Comparison of ENCODE assay signal across 1 cellular context in the genomic region with DNA sequence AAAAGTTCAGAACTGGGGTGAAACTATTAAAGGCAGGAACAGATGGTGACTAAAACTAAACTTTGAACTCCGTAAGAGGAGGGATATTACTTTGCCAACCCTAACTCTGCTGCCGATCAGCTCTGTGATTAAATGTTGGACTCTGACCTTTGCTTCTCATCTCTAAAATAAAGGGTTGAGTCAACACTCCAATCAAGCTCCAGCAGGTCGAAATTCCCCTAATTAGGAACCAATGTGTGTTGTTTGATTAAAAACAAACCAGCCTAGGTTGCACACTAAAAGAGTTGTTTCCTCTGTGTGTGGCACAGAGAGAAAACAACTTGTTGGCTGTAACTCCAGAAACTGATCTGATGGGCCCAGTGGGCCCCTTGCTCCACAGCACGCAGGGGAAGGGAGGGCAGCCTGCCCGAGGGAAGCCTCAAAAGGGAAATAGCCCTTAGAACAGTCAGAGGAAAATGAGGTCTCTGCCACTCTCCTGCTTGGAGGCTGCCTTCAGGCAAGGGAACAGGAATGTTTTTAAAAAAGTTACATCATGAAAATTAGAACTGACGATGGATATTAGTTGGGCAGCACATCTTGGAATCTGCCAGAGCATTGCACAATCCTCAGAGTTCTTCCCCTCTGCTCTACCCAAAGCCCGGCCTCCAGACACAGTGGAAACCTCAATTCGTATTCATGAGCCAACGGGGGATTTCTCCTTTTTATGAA.
A peak's percentile ranks its signal among the peaks of the same experiment; 100 is the strongest.
TF ChIP-seq lines count a peak whose summit lies in the region.

No MANE protein-coding gene starts in this region.

TF ChIP-seq in HepG2, 621 proteins besides CTCF, POLR2A, EP300 and RAD21 (continued from another document and continues in another):
- TF ChIP-seq, protein P1, sequence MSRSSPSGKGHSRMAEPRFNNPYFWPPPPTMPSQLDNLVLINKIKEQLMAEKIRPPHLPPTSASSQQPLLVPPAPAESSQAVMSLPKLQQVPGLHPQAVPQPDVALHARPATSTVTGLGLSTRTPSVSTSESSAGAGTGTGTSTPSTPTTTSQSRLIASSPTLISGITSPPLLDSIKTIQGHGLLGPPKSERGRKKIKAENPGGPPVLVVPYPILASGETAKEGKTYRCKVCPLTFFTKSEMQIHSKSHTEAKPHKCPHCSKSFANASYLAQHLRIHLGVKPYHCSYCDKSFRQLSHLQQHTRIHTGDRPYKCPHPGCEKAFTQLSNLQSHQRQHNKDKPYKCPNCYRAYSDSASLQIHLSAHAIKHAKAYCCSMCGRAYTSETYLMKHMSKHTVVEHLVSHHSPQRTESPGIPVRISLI (CRISPR knock-in tag; IDR thresholded peaks at IDR 0.05; ENCODE audit: borderline replicate concordance) = no peak
- 0 out of 2 replicates have a peak, but pooled peaks have one; percentile 6 for TF ChIP-seq SAP130 (CRISPR knock-in tag; IDR thresholded peaks at IDR 0.05; ENCODE audit: low read depth)
- 0 out of 2 replicates have a peak, but pooled peaks have one; percentile 15 for TF ChIP-seq MIXL1 (CRISPR knock-in tag; IDR thresholded peaks at IDR 0.05)
- no peak for TF ChIP-seq ZNF329 (CRISPR knock-in tag; IDR thresholded peaks at IDR 0.05; ENCODE audit: low read depth)
- TF ChIP-seq RXRB (CRISPR knock-in tag; IDR thresholded peaks at IDR 0.05; ENCODE audit: borderline replicate concordance) = no peak
- TF ChIP-seq TAF15 (IDR thresholded peaks at IDR 0.05; ENCODE audit: low read depth, low read length, poor library complexity, severe bottlenecking) = no peak
- no peak for TF ChIP-seq HES4 (CRISPR knock-in tag; IDR thresholded peaks at IDR 0.05; ENCODE audit: borderline replicate concordance)
- TF ChIP-seq, protein P2, sequence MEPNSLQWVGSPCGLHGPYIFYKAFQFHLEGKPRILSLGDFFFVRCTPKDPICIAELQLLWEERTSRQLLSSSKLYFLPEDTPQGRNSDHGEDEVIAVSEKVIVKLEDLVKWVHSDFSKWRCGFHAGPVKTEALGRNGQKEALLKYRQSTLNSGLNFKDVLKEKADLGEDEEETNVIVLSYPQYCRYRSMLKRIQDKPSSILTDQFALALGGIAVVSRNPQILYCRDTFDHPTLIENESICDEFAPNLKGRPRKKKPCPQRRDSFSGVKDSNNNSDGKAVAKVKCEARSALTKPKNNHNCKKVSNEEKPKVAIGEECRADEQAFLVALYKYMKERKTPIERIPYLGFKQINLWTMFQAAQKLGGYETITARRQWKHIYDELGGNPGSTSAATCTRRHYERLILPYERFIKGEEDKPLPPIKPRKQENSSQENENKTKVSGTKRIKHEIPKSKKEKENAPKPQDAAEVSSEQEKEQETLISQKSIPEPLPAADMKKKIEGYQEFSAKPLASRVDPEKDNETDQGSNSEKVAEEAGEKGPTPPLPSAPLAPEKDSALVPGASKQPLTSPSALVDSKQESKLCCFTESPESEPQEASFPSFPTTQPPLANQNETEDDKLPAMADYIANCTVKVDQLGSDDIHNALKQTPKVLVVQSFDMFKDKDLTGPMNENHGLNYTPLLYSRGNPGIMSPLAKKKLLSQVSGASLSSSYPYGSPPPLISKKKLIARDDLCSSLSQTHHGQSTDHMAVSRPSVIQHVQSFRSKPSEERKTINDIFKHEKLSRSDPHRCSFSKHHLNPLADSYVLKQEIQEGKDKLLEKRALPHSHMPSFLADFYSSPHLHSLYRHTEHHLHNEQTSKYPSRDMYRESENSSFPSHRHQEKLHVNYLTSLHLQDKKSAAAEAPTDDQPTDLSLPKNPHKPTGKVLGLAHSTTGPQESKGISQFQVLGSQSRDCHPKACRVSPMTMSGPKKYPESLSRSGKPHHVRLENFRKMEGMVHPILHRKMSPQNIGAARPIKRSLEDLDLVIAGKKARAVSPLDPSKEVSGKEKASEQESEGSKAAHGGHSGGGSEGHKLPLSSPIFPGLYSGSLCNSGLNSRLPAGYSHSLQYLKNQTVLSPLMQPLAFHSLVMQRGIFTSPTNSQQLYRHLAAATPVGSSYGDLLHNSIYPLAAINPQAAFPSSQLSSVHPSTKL (CRISPR knock-in tag; IDR thresholded peaks at IDR 0.05) = peak; percentile 33; the same call in 1 of the 2 replicates
- no peak for TF ChIP-seq ZBTB20 (CRISPR knock-in tag; IDR thresholded peaks at IDR 0.05; ENCODE audit: borderline replicate concordance, low read depth)
- TF ChIP-seq ZNF761 (CRISPR knock-in tag; conservative IDR thresholded peaks at IDR 0.05) = no peak
- peak; percentile 47; the same call in 1 of the 2 replicates for TF ChIP-seq HDAC1 (CRISPR knock-in tag; IDR thresholded peaks at IDR 0.05)
- TF ChIP-seq KDM5B (CRISPR knock-in tag; IDR thresholded peaks at IDR 0.05; ENCODE audit: borderline replicate concordance) = 0 out of 2 replicates have a peak, but pooled peaks have one; percentile 9
- TF ChIP-seq ZNF354B (CRISPR knock-in tag; IDR thresholded peaks at IDR 0.05) = no peak
- no peak for TF ChIP-seq ZNF101 (CRISPR knock-in tag; IDR thresholded peaks at IDR 0.05; ENCODE audit: borderline replicate concordance, low read depth)
- 0 out of 2 replicates have a peak, but pooled peaks have one; percentile 34 for TF ChIP-seq ZNF264 (CRISPR knock-in tag; IDR thresholded peaks at IDR 0.05)
- TF ChIP-seq SNAI1 (CRISPR knock-in tag; IDR thresholded peaks at IDR 0.05; ENCODE audit: borderline replicate concordance) = peak; percentile 72; the same call in 1 of the 2 replicates
- TF ChIP-seq, protein P3, sequence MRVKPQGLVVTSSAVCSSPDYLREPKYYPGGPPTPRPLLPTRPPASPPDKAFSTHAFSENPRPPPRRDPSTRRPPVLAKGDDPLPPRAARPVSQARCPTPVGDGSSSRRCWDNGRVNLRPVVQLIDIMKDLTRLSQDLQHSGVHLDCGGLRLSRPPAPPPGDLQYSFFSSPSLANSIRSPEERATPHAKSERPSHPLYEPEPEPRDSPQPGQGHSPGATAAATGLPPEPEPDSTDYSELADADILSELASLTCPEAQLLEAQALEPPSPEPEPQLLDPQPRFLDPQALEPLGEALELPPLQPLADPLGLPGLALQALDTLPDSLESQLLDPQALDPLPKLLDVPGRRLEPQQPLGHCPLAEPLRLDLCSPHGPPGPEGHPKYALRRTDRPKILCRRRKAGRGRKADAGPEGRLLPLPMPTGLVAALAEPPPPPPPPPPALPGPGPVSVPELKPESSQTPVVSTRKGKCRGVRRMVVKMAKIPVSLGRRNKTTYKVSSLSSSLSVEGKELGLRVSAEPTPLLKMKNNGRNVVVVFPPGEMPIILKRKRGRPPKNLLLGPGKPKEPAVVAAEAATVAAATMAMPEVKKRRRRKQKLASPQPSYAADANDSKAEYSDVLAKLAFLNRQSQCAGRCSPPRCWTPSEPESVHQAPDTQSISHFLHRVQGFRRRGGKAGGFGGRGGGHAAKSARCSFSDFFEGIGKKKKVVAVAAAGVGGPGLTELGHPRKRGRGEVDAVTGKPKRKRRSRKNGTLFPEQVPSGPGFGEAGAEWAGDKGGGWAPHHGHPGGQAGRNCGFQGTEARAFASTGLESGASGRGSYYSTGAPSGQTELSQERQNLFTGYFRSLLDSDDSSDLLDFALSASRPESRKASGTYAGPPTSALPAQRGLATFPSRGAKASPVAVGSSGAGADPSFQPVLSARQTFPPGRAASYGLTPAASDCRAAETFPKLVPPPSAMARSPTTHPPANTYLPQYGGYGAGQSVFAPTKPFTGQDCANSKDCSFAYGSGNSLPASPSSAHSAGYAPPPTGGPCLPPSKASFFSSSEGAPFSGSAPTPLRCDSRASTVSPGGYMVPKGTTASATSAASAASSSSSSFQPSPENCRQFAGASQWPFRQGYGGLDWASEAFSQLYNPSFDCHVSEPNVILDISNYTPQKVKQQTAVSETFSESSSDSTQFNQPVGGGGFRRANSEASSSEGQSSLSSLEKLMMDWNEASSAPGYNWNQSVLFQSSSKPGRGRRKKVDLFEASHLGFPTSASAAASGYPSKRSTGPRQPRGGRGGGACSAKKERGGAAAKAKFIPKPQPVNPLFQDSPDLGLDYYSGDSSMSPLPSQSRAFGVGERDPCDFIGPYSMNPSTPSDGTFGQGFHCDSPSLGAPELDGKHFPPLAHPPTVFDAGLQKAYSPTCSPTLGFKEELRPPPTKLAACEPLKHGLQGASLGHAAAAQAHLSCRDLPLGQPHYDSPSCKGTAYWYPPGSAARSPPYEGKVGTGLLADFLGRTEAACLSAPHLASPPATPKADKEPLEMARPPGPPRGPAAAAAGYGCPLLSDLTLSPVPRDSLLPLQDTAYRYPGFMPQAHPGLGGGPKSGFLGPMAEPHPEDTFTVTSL (CRISPR knock-in tag; IDR thresholded peaks at IDR 0.05; ENCODE audit: borderline replicate concordance) = peak; percentile 50; the same call in 1 of the 2 replicates
- TF ChIP-seq ZNF337 (CRISPR knock-in tag; IDR thresholded peaks at IDR 0.05; ENCODE audit: borderline replicate concordance, low read depth) = no peak
- TF ChIP-seq, protein P4, sequence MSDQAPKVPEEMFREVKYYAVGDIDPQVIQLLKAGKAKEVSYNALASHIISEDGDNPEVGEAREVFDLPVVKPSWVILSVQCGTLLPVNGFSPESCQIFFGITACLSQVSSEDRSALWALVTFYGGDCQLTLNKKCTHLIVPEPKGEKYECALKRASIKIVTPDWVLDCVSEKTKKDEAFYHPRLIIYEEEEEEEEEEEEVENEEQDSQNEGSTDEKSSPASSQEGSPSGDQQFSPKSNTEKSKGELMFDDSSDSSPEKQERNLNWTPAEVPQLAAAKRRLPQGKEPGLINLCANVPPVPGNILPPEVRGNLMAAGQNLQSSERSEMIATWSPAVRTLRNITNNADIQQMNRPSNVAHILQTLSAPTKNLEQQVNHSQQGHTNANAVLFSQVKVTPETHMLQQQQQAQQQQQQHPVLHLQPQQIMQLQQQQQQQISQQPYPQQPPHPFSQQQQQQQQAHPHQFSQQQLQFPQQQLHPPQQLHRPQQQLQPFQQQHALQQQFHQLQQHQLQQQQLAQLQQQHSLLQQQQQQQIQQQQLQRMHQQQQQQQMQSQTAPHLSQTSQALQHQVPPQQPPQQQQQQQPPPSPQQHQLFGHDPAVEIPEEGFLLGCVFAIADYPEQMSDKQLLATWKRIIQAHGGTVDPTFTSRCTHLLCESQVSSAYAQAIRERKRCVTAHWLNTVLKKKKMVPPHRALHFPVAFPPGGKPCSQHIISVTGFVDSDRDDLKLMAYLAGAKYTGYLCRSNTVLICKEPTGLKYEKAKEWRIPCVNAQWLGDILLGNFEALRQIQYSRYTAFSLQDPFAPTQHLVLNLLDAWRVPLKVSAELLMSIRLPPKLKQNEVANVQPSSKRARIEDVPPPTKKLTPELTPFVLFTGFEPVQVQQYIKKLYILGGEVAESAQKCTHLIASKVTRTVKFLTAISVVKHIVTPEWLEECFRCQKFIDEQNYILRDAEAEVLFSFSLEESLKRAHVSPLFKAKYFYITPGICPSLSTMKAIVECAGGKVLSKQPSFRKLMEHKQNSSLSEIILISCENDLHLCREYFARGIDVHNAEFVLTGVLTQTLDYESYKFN (CRISPR knock-in tag; conservative IDR thresholded peaks at IDR 0.05) = peak; percentile 60; the same call in 1 of the 2 replicates
- peak; percentile 40; the same call in 1 of the 2 replicates for TF ChIP-seq RFXAP (CRISPR knock-in tag; IDR thresholded peaks at IDR 0.05; ENCODE audit: borderline replicate concordance)
- no peak for TF ChIP-seq ZNF570 (CRISPR knock-in tag; IDR thresholded peaks at IDR 0.05; ENCODE audit: borderline replicate concordance)
- TF ChIP-seq IRX3 (CRISPR knock-in tag; IDR thresholded peaks at IDR 0.05; ENCODE audit: borderline replicate concordance, low read depth) = no peak
- TF ChIP-seq, protein P5, sequence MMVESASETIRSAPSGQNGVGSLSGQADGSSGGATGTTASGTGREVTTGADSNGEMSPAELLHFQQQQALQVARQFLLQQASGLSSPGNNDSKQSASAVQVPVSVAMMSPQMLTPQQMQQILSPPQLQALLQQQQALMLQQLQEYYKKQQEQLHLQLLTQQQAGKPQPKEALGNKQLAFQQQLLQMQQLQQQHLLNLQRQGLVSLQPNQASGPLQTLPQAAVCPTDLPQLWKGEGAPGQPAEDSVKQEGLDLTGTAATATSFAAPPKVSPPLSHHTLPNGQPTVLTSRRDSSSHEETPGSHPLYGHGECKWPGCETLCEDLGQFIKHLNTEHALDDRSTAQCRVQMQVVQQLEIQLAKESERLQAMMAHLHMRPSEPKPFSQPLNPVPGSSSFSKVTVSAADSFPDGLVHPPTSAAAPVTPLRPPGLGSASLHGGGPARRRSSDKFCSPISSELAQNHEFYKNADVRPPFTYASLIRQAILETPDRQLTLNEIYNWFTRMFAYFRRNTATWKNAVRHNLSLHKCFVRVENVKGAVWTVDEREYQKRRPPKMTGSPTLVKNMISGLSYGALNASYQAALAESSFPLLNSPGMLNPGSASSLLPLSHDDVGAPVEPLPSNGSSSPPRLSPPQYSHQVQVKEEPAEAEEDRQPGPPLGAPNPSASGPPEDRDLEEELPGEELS (CRISPR knock-in tag; IDR thresholded peaks at IDR 0.05) = peak; percentile 15; the same call in 1 of the 2 replicates
- no peak for TF ChIP-seq NR2F1 (CRISPR knock-in tag; IDR thresholded peaks at IDR 0.05)
- peak; percentile 37; the same call in 1 of the 2 replicates for TF ChIP-seq TBX3 (IDR thresholded peaks at IDR 0.05; ENCODE audit: borderline replicate concordance)
- no peak for TF ChIP-seq HNF1A (IDR thresholded peaks at IDR 0.05; ENCODE audit: low read depth)
- TF ChIP-seq HNF1A (CRISPR knock-in tag; IDR thresholded peaks at IDR 0.05; ENCODE audit: borderline replicate concordance) = no peak
- no peak for TF ChIP-seq SOX13 (IDR thresholded peaks at IDR 0.05)
- TF ChIP-seq SOX13 (CRISPR knock-in tag; conservative IDR thresholded peaks at IDR 0.05 in 1 of 2, IDR thresholded peaks at IDR 0.05 in 1 of 2) = 0 out of 4 replicates have a peak, but pooled peaks of 1 of the 2 experiments have one; percentile 5
- no peak for TF ChIP-seq JDP2 (CRISPR knock-in tag; IDR thresholded peaks at IDR 0.05; ENCODE audit: borderline replicate concordance)
